In genomic region chr1:205983925-205984725, GRCh38 we compare ENCODE assay signal across 1 cellular context.
TF ChIP-seq lines count a peak whose summit lies in the region.

No MANE protein-coding gene starts in this region.

TF ChIP-seq in HepG2, 621 proteins besides CTCF, POLR2A, EP300 and RAD21 (continued from another document and continues in another):
- TF ChIP-seq RERE (CRISPR knock-in tag; IDR thresholded peaks at IDR 0.05; ENCODE audit: low read depth) (no peak), ZNF709 (CRISPR knock-in tag; IDR thresholded peaks at IDR 0.05) (no peak), KLF11 (CRISPR knock-in tag; IDR thresholded peaks at IDR 0.05) (no peak), ZNF678 (CRISPR knock-in tag; IDR thresholded peaks at IDR 0.05) (no peak), POLR2AphosphoS5 (IDR thresholded peaks at IDR 0.05; ENCODE audit: low read depth, low read length) (no peak), ZEB1 (IDR thresholded peaks at IDR 0.05; ENCODE audit: insufficient replicate concordance, low read depth) (no peak), CHD2 (IDR thresholded peaks at IDR 0.05; ENCODE audit: low read depth, low read length) (no peak), U2AF1 (optimal IDR thresholded peaks at IDR 0.05; ENCODE audit: low read depth, low read length) (no peak), DR1 (CRISPR knock-in tag; IDR thresholded peaks at IDR 0.05) (no peak), STAT5B (CRISPR knock-in tag; IDR thresholded peaks at IDR 0.05) (no peak), ZNF205 (CRISPR knock-in tag; IDR thresholded peaks at IDR 0.05) (peak; percentile 68; the same call in 1 of the 2 replicates), KLF6 (CRISPR knock-in tag; IDR thresholded peaks at IDR 0.05) (no peak), CBX1 (IDR thresholded peaks at IDR 0.05; ENCODE audit: low read depth) (no peak), HOXD1 (CRISPR knock-in tag; IDR thresholded peaks at IDR 0.05) (0 out of 2 replicates have a peak, but pooled peaks have one; percentile 46), ZNF24 (IDR thresholded peaks at IDR 0.05) (peak; percentile 9; the same call in 1 of the 2 replicates), KDM4B (CRISPR knock-in tag; IDR thresholded peaks at IDR 0.05) (no peak), NCOR1 (IDR thresholded peaks at IDR 0.05; ENCODE audit: borderline replicate concordance, low read length) (no peak), WIZ (CRISPR knock-in tag; IDR thresholded peaks at IDR 0.05) (no peak), ZNF354B (CRISPR knock-in tag; IDR thresholded peaks at IDR 0.05) (no peak), ZNF407 (CRISPR knock-in tag; IDR thresholded peaks at IDR 0.05; ENCODE audit: not compliant biosample characterization) (no peak), ZNF282 (IDR thresholded peaks at IDR 0.05; ENCODE audit: partially characterized antibody) (no peak), ZFP90 (CRISPR knock-in tag; IDR thresholded peaks at IDR 0.05; ENCODE audit: borderline replicate concordance) (no peak), HMGXB4 (CRISPR knock-in tag; IDR thresholded peaks at IDR 0.05; ENCODE audit: borderline replicate concordance in 1 of 2, low read depth in 1 of 2) (peak; percentile 29 to 43; a peak in 1 of 4 replicates), CEBPZ (IDR thresholded peaks at IDR 0.05; ENCODE audit: low read length) (no peak)
- TF ChIP-seq, protein P1, sequence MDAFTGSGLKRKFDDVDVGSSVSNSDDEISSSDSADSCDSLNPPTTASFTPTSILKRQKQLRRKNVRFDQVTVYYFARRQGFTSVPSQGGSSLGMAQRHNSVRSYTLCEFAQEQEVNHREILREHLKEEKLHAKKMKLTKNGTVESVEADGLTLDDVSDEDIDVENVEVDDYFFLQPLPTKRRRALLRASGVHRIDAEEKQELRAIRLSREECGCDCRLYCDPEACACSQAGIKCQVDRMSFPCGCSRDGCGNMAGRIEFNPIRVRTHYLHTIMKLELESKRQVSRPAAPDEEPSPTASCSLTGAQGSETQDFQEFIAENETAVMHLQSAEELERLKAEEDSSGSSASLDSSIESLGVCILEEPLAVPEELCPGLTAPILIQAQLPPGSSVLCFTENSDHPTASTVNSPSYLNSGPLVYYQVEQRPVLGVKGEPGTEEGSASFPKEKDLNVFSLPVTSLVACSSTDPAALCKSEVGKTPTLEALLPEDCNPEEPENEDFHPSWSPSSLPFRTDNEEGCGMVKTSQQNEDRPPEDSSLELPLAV (CRISPR knock-in tag; conservative IDR thresholded peaks at IDR 0.05; ENCODE audit: low read depth), result no peak
- TF ChIP-seq, protein P2, sequence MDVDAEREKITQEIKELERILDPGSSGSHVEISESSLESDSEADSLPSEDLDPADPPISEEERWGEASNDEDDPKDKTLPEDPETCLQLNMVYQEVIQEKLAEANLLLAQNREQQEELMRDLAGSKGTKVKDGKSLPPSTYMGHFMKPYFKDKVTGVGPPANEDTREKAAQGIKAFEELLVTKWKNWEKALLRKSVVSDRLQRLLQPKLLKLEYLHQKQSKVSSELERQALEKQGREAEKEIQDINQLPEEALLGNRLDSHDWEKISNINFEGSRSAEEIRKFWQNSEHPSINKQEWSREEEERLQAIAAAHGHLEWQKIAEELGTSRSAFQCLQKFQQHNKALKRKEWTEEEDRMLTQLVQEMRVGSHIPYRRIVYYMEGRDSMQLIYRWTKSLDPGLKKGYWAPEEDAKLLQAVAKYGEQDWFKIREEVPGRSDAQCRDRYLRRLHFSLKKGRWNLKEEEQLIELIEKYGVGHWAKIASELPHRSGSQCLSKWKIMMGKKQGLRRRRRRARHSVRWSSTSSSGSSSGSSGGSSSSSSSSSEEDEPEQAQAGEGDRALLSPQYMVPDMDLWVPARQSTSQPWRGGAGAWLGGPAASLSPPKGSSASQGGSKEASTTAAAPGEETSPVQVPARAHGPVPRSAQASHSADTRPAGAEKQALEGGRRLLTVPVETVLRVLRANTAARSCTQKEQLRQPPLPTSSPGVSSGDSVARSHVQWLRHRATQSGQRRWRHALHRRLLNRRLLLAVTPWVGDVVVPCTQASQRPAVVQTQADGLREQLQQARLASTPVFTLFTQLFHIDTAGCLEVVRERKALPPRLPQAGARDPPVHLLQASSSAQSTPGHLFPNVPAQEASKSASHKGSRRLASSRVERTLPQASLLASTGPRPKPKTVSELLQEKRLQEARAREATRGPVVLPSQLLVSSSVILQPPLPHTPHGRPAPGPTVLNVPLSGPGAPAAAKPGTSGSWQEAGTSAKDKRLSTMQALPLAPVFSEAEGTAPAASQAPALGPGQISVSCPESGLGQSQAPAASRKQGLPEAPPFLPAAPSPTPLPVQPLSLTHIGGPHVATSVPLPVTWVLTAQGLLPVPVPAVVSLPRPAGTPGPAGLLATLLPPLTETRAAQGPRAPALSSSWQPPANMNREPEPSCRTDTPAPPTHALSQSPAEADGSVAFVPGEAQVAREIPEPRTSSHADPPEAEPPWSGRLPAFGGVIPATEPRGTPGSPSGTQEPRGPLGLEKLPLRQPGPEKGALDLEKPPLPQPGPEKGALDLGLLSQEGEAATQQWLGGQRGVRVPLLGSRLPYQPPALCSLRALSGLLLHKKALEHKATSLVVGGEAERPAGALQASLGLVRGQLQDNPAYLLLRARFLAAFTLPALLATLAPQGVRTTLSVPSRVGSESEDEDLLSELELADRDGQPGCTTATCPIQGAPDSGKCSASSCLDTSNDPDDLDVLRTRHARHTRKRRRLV (CRISPR knock-in tag; IDR thresholded peaks at IDR 0.05), result no peak
- TF ChIP-seq, protein P3, sequence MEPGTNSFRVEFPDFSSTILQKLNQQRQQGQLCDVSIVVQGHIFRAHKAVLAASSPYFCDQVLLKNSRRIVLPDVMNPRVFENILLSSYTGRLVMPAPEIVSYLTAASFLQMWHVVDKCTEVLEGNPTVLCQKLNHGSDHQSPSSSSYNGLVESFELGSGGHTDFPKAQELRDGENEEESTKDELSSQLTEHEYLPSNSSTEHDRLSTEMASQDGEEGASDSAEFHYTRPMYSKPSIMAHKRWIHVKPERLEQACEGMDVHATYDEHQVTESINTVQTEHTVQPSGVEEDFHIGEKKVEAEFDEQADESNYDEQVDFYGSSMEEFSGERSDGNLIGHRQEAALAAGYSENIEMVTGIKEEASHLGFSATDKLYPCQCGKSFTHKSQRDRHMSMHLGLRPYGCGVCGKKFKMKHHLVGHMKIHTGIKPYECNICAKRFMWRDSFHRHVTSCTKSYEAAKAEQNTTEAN (CRISPR knock-in tag; conservative IDR thresholded peaks at IDR 0.05), result no peak
